Comparison of ENCODE assay signal across 1 cellular context in genomic region chr2:144942516-144943256, GRCh38.
TF ChIP-seq lines count a peak whose summit lies in the region.

No MANE protein-coding gene starts in this region.

TF ChIP-seq in SK-N-SH, 30 proteins besides CTCF, POLR2A, EP300 and RAD21 (continued from another document):
- TF ChIP-seq MAX (IDR thresholded peaks at IDR 0.05; ENCODE audit: low read depth) (no peak), EZH2phosphoT487 (IDR thresholded peaks at IDR 0.05; ENCODE audit: borderline replicate concordance, low read depth) (no peak), TEAD4 (IDR thresholded peaks at IDR 0.05; ENCODE audit: borderline replicate concordance, insufficient read depth) (peak; percentile 55; the same call in 1 of the 2 replicates), RXRA (IDR thresholded peaks at IDR 0.05; ENCODE audit: borderline replicate concordance, low read depth) (peak; percentile 24; the same call in 1 of the 2 replicates), PBX3 (IDR thresholded peaks at IDR 0.05) (0 out of 2 replicates have a peak, but pooled peaks have one; percentile 23), JUND (IDR thresholded peaks at IDR 0.05) (peak; percentile 83), TCF12 (IDR thresholded peaks at IDR 0.05) (peak; percentile 66), NRF1 (IDR thresholded peaks at IDR 0.05; ENCODE audit: low read depth, low read length) (no peak)
